In the genomic region with DNA sequence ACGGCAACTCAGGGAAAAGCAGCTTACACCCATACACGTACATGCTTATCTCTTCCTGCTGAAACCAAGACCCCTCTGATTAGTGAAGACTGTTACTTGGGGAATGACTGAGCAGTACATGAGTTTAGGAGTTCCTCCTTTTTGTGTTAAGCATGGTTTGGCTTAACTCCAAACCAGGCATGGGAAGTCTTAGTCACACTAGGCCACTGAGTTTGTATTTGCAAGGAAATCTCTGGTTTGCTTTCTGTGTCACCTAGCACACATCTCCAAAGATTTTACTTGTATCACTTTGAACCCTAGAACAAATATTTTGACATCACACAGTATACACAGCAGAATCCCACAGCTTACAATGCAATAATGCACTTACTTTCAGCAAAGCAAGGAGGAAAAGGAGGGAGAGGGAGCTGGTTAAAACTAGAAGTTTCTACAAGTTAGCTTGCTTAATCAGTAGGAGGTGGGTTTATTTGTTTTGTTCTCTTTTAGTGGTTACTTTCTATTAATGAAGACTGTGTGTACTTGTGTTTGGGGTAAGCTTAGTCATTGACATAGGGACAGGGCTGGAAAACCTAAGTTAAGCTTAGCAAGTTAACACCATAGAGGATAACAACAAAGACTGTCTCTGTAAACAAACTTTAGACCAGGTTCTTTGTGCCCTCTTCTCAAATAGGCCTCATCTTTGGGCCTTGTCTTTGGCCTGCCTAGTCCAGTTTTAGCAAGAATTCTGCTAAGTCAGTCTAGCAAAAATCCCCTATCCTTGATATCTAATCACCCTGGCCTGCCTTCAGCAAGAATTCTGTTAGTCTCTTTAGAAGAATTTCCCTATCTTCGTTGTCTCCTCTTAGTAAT, we compare ENCODE assay signal across 9 cellular contexts.
DNase-seq lines count a peak whose midpoint lies in the region; ATAC-seq and TF ChIP-seq lines count a peak whose summit lies in the region.
"Had no signal": no experiment of that assay in that cellular context is flagged by ENCODE, and none has a peak within 500 bp of the region (broad histone marks: within the 10 kb centered on the region; RNA-seq: fewer than 3 reads in every experiment).

No MANE protein-coding gene starts in this region.

- intact Hi-C loops in ovary (cut with DNase I) = no loop called here

- H3K9me3 ChIP-seq in endodermal cell (ENCODE audit: control insufficient read depth, low read length) (no peaks in the 10 kb centered on the region), ovary (no peaks in the 10 kb centered on the region)

- H3K36me3 Mint-ChIP-seq in endodermal cell (ENCODE audit: low read depth) = no peaks in the 10 kb centered on the region

- H3K4me1 ChIP-seq in endodermal cell (ENCODE audit: control insufficient read depth, insufficient read depth, low read length) = peaks cover 11% of the 10 kb centered on the region
- H3K4me1 ChIP-seq in ovary (ENCODE audit: insufficient read depth) = peaks cover 12% of the 10 kb centered on the region

- peak overlapping the region; percentile 89 for H3K27ac Mint-ChIP-seq in endodermal cell

- peak; percentile 66 for DNase-seq in GM03348 (ENCODE audit: low spot score)
- peak; percentile 13 for DNase-seq in OCI-M2 (lab: John Stamatoyannopoulos, UW; ENCODE audit: unreplicated experiment)
- no peak for DNase-seq in endodermal cell
- peak; percentile 97 for DNase-seq in non-pigmented ciliary epithelial cell (ENCODE audit: low read depth)
- DNase-seq in effector CD4-positive, alpha-beta T cell = no peak
- no peak for DNase-seq in ovary
- no peak for DNase-seq in activated CD4-positive, alpha-beta T cell treated with anti-CD3 and anti-CD28 coated beads, Interleukin-2, amount 50 U/mL, for 4 hours
- DNase-seq: naive B cell had no signal

- WGBS in endodermal cell (ENCODE audit: insufficient coverage in 1 of 2, insufficient read length in 1 of 2), 2 experiments = 85 to 91% methylated on average over 1 to 3 of the region's 3 CpGs
- WGBS in ovary, 3 donors = 58 to 68% (median 66%) methylated on average over 3 of the region's 3 CpGs

- no peak for TF ChIP-seq POLR2A in ovary (IDR thresholded peaks at IDR 0.05)

- H3K4me3 ChIP-seq in endodermal cell (ENCODE audit: low read length) (no peak overlapping the region), ovary (no peak overlapping the region)

- H3K27me3 ChIP-seq in endodermal cell (ENCODE audit: control insufficient read depth, insufficient read depth, low read length, poor library complexity, severe bottlenecking) (no peaks in the 10 kb centered on the region), ovary (no peaks in the 10 kb centered on the region)

- no peak for TF ChIP-seq EP300 in ovary (IDR thresholded peaks at IDR 0.05)

- H3K9me3 Mint-ChIP-seq in endodermal cell = no peaks in the 10 kb centered on the region

- H3K4me3 Mint-ChIP-seq in endodermal cell = no peak overlapping the region
- H3K4me3 Mint-ChIP-seq: naive B cell had no signal

- ATAC-seq in HG02642 (IDR thresholded peaks at IDR 0.05; ENCODE audit: poor library complexity, unreplicated experiment) = peak; percentile 69

- H3K27ac ChIP-seq in endodermal cell (ENCODE audit: low read depth, low read length) (no peak overlapping the region), ovary (no peak overlapping the region)

- H3K27me3 Mint-ChIP-seq in endodermal cell (ENCODE audit: insufficient read depth) = no peaks in the 10 kb centered on the region

- no peak overlapping the region for H3K9ac ChIP-seq in endodermal cell (ENCODE audit: extremely low read depth, low read length, poor library complexity, severe bottlenecking)

- TF ChIP-seq CTCF in endodermal cell (conservative IDR thresholded peaks at IDR 0.05) = no peak
- no peak for TF ChIP-seq CTCF in ovary (IDR thresholded peaks at IDR 0.05)

- H3K36me3 ChIP-seq in endodermal cell (ENCODE audit: control insufficient read depth, insufficient read depth, low read length) (no peaks in the 10 kb centered on the region), ovary (no peaks in the 10 kb centered on the region)

- H3K4me1 Mint-ChIP-seq in endodermal cell = peaks cover 52% of the 10 kb centered on the region
- H3K4me1 Mint-ChIP-seq: naive B cell had no signal

Comparison
In these comparisons a context has a peak if more than half of its experiments do, and no peak if none do; other contexts are left out.
1. DNase-seq: peak in GM03348 (single experiment), OCI-M2 (single experiment) and non-pigmented ciliary epithelial cell (single experiment); none in endodermal cell (single experiment), effector CD4-positive, alpha-beta T cell (single experiment), ovary (0 of 5) and activated CD4-positive, alpha-beta T cell treated with anti-CD3 and anti-CD28 coated beads, Interleukin-2, amount 50 U/mL, for 4 hours (0 of 2).